ENCODE assay signal across 2 cellular contexts in genomic region chr1:206472886-206473285, GRCh38.
TF ChIP-seq lines count a peak whose summit lies in the region.

No MANE protein-coding gene starts in this region.

TF ChIP-seq in GM12878, 131 proteins besides CTCF, POLR2A, EP300 and RAD21 (continued from another document):
- peak; percentile 38; the same call in 1 of the 2 replicates for TF ChIP-seq NFXL1 (IDR thresholded peaks at IDR 0.05; ENCODE audit: borderline replicate concordance)

TF ChIP-seq in HEK293T, 16 proteins besides CTCF, POLR2A, EP300 and RAD21 (continued from another document):
- TF ChIP-seq NFRKB (IDR thresholded peaks at IDR 0.05) = no peak
- TF ChIP-seq L3MBTL2 (conservative IDR thresholded peaks at IDR 0.05) = no peak
- TF ChIP-seq BHLHE40 (IDR thresholded peaks at IDR 0.05; ENCODE audit: borderline replicate concordance) = no peak
- no peak for TF ChIP-seq ELF4 (IDR thresholded peaks at IDR 0.05)
- TF ChIP-seq CTBP1 (IDR thresholded peaks at IDR 0.05; ENCODE audit: borderline replicate concordance) = no peak
- no peak for TF ChIP-seq FOXK2 (IDR thresholded peaks at IDR 0.05)
- no peak for TF ChIP-seq FOXA1 (IDR thresholded peaks at IDR 0.05)
- TF ChIP-seq TARDBP (IDR thresholded peaks at IDR 0.05) = no peak
- TF ChIP-seq ZNF384 (IDR thresholded peaks at IDR 0.05) = no peak
- no peak for TF ChIP-seq LEF1 (IDR thresholded peaks at IDR 0.05; ENCODE audit: borderline replicate concordance)
